ENCODE assay signal across 8 cellular contexts in genomic region chr5:131224387-131225191, GRCh38. TPM values are rescaled to one million over a fixed set of nuclear protein-coding genes. Genes with fewer than 3 reads are reported as not detected.
DNase-seq lines count a peak whose midpoint lies in the region; ATAC-seq lines count a peak whose summit lies in the region.

No MANE protein-coding gene starts in this region.

- no peaks in the 10 kb centered on the region for H3K27me3 Mint-ChIP-seq in activated naive CD8-positive, alpha-beta T cell treated with anti-CD3 and anti-CD28 coated beads, Interleukin-2, amount 10 ng/mL, durations not matched to agents 7 days and 5 days
- no peaks in the 10 kb centered on the region for H3K27me3 Mint-ChIP-seq in stimulated activated naive CD8-positive, alpha-beta T cell treated with anti-CD3 and anti-CD28 coated beads, Interleukin-15, amount 100 ng/mL, for 72 hours

- H3K4me1 Mint-ChIP-seq in activated naive CD8-positive, alpha-beta T cell treated with anti-CD3 and anti-CD28 coated beads, Interleukin-2, amount 10 ng/mL, durations not matched to agents 7 days and 5 days = peaks cover 6% of the 10 kb centered on the region
- H3K4me1 Mint-ChIP-seq in stimulated activated naive CD8-positive, alpha-beta T cell treated with anti-CD3 and anti-CD28 coated beads, Interleukin-15, amount 100 ng/mL, for 72 hours = peaks cover 16% of the 10 kb centered on the region

- H3K9me3 Mint-ChIP-seq in activated naive CD8-positive, alpha-beta T cell treated with anti-CD3 and anti-CD28 coated beads, Interleukin-2, amount 10 ng/mL, durations not matched to agents 7 days and 5 days = no peaks in the 10 kb centered on the region
- H3K9me3 Mint-ChIP-seq in stimulated activated naive CD8-positive, alpha-beta T cell treated with anti-CD3 and anti-CD28 coated beads, Interleukin-15, amount 100 ng/mL, for 72 hours = no peaks in the 10 kb centered on the region

- POLR2A ChIA-PET in activated naive CD8-positive, alpha-beta T cell treated with anti-CD3 and anti-CD28 coated beads, Interleukin-2, amount 10 ng/mL, durations not matched to agents 7 days and 5 days (lab: Charles Lee) = interaction anchor here (0.5 to 2.8 kb wide), 7 partner anchors 15 to 53 kb away, joined by 3 to 14 read pairs (median 5); partner anchors contain the start of gene CDC42SE2

- no peak overlapping the region for H3K4me3 Mint-ChIP-seq in activated naive CD8-positive, alpha-beta T cell treated with anti-CD3 and anti-CD28 coated beads, Interleukin-2, amount 10 ng/mL, durations not matched to agents 7 days and 5 days
- no peak overlapping the region for H3K4me3 Mint-ChIP-seq in stimulated activated naive CD8-positive, alpha-beta T cell treated with anti-CD3 and anti-CD28 coated beads, Interleukin-15, amount 100 ng/mL, for 72 hours

- peaks cover 2% of the 10 kb centered on the region for H3K36me3 Mint-ChIP-seq in activated naive CD8-positive, alpha-beta T cell treated with anti-CD3 and anti-CD28 coated beads, Interleukin-2, amount 10 ng/mL, durations not matched to agents 7 days and 5 days

- peak; percentile 80 for ATAC-seq in HG03103 (IDR thresholded peaks at IDR 0.05; ENCODE audit: low read depth, unreplicated experiment)
- ATAC-seq in activated naive CD8-positive, alpha-beta T cell treated with anti-CD3 and anti-CD28 coated beads, Interleukin-2, amount 10 ng/mL, durations not matched to agents 7 days and 5 days (ENCODE audit: low read depth) = peak; percentile 90
- peak; percentile 94 for ATAC-seq in stimulated activated naive CD8-positive, alpha-beta T cell treated with anti-CD3 and anti-CD28 coated beads, Interleukin-15, amount 100 ng/mL, for 72 hours

- no peak overlapping the region for H3K27ac Mint-ChIP-seq in activated naive CD8-positive, alpha-beta T cell treated with anti-CD3 and anti-CD28 coated beads, Interleukin-2, amount 10 ng/mL, durations not matched to agents 7 days and 5 days
- no peak overlapping the region for H3K27ac Mint-ChIP-seq in stimulated activated naive CD8-positive, alpha-beta T cell treated with anti-CD3 and anti-CD28 coated beads, Interleukin-15, amount 100 ng/mL, for 72 hours

- DNase-seq in Ammon's horn (ENCODE audit: low spot score) (peak; percentile 74), GM19238 (ENCODE audit: insufficient read length, low spot score) (peak; percentile 19), SW480 (ENCODE audit: low spot score) (no peak)
- DNase-seq in activated naive CD8-positive, alpha-beta T cell treated with anti-CD3 and anti-CD28 coated beads, Interleukin-2, amount 10 ng/mL, durations not matched to agents 7 days and 5 days = peak; percentile 36
- peak; percentile 9 to 33 for DNase-seq in stimulated activated naive CD8-positive, alpha-beta T cell treated with anti-CD3 and anti-CD28 coated beads, Interleukin-15, amount 100 ng/mL, for 72 hours
- DNase-seq in stimulated activated CD4-positive, alpha-beta T cell treated with anti-CD3 and anti-CD28 coated beads, Interleukin-4, amount 100 ng/mL, for 4 hours = no peak
- DNase-seq in activated CD4-positive, alpha-beta T cell treated with anti-CD3 and anti-CD28 coated beads for 48 hours = no peak

RNA-seq across cellular contexts. Expression of gene CDC42SE2, which starts 39.3 kb away (rescaled TPM):
- total RNA-seq in activated naive CD8-positive, alpha-beta T cell treated with anti-CD3 and anti-CD28 coated beads, Interleukin-2, amount 10 ng/mL, durations not matched to agents 7 days and 5 days = 100 to 1,000 TPM; 193 to 199 TPM

RNA-seq across cellular contexts. Expression of gene LYRM7, which starts 53.8 kb away (rescaled TPM):
- total RNA-seq in activated naive CD8-positive, alpha-beta T cell treated with anti-CD3 and anti-CD28 coated beads, Interleukin-2, amount 10 ng/mL, durations not matched to agents 7 days and 5 days = 10 to 100 TPM; 15.0 to 18.2 TPM

RNA-seq across cellular contexts. Expression of gene HINT1, which starts 59.5 kb away (rescaled TPM):
- 100 to 1,000 TPM; 249 to 251 TPM for total RNA-seq in activated naive CD8-positive, alpha-beta T cell treated with anti-CD3 and anti-CD28 coated beads, Interleukin-2, amount 10 ng/mL, durations not matched to agents 7 days and 5 days

Comparison
In these comparisons a context has a peak if more than half of its experiments do, and no peak if none do; other contexts are left out.
1. DNase-seq: peak in Ammon's horn (single experiment), GM19238 (single experiment), activated naive CD8-positive, alpha-beta T cell treated with anti-CD3 and anti-CD28 coated beads, Interleukin-2, amount 10 ng/mL, durations not matched to agents 7 days and 5 days (single experiment) and stimulated activated naive CD8-positive, alpha-beta T cell treated with anti-CD3 and anti-CD28 coated beads, Interleukin-15, amount 100 ng/mL, for 72 hours (2 of 2); none in stimulated activated CD4-positive, alpha-beta T cell treated with anti-CD3 and anti-CD28 coated beads, Interleukin-4, amount 100 ng/mL, for 4 hours (0 of 2), SW480 (single experiment) and activated CD4-positive, alpha-beta T cell treated with anti-CD3 and anti-CD28 coated beads for 48 hours (single experiment).
2. Peak in every context shown above with its lines, with median percentiles within 50 percentile points of each other: ATAC-seq.